13 cellular contexts compared by ENCODE assay signal in the genomic region with DNA sequence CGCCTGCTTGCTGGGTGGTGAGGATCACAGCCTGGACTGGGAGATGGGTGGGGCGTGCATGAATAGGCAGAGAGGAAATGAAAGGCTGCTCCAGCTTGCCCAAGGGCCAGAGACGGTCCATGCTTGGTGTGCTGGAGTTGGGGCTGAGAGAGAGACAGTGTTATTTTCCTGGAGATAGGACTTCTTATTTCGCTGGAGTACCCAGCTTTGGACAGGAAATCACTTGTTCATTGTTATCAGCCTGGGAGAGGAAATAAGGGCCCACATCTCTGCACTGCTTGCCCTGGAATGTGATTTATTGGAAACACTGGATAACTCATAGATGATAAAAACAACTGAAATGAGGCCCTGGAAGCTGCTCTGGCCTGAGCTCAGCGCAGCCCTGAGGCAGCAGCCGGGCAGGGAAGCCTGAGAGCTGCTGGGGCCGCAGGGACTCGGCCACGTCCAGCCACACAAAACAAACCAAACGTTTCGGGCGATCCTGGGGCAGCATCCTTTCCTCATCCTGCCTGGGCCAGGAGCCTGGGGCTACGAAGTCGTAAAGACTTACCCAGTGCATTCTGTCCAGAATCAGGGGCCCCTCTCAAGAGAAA.
A peak's percentile ranks its signal among the peaks of the same experiment; 100 is the strongest.
DNase-seq lines count a peak whose midpoint lies in the region; ATAC-seq and TF ChIP-seq lines count a peak whose summit lies in the region.
"Had no signal": no experiment of that assay in that cellular context is flagged by ENCODE, and none has a peak within 500 bp of the region (broad histone marks: within the 10 kb centered on the region; RNA-seq: fewer than 3 reads in every experiment).

No MANE protein-coding gene starts in this region.

- H3K27me3 ChIP-seq in CD4-positive, alpha-beta T cell (ENCODE audit: control insufficient read depth, insufficient read depth, low read length): no peaks in the 10 kb centered on the region
- peaks cover 0 to 36% (median 4%) of the 10 kb centered on the region in 3 donors for H3K27me3 ChIP-seq in psoas muscle (ENCODE audit: insufficient read depth in 3 of 3, low read length in 2 of 3)

- CTCF ChIA-PET in CD4-positive, alpha-beta T cell (lab: Charles Lee): no interaction called here

- no peak for TF ChIP-seq CTCF in CD4-positive, alpha-beta T cell (IDR thresholded peaks at IDR 0.05)
- TF ChIP-seq CTCF in coronary artery (IDR thresholded peaks at IDR 0.05) (no peak), psoas muscle (IDR thresholded peaks at IDR 0.05) (no peak)

- H3K4me3 ChIP-seq in coronary artery (no peak overlapping the region), psoas muscle (no peak overlapping the region)
- H3K4me3 ChIP-seq: GM23338, prostate gland had no signal

- H3K9me3 Mint-ChIP-seq in CD4-positive, alpha-beta T cell: no peaks in the 10 kb centered on the region
- H3K9me3 Mint-ChIP-seq in naive B cell: peaks cover 0 to under 1% (median 0%) of the 10 kb centered on the region in 7 donors
- H3K9me3 Mint-ChIP-seq: activated naive CD4-positive, alpha-beta T cell treated with anti-CD3 and anti-CD28 coated beads for 36 hours; GM23338 had no signal

- WGBS in psoas muscle, 3 donors: 33 to 41% (median 35%) methylated on average over 14 of the region's 14 CpGs

- peaks cover 6% of the 10 kb centered on the region for H3K4me1 Mint-ChIP-seq in CD4-positive, alpha-beta T cell (ENCODE audit: low read depth)
- peaks cover 0 to 17% (median 8%) of the 10 kb centered on the region in 3 donors for H3K4me1 Mint-ChIP-seq in naive B cell

- H3K4me3 Mint-ChIP-seq in CD4-positive, alpha-beta T cell: no peak overlapping the region
- peak overlapping the region in 3 of 8 donors; percentile 53 to 66 (median 63) for H3K4me3 Mint-ChIP-seq in naive B cell
- H3K4me3 Mint-ChIP-seq: activated naive CD4-positive, alpha-beta T cell treated with anti-CD3 and anti-CD28 coated beads for 36 hours; GM23338 had no signal

- no peaks in the 10 kb centered on the region for H3K4me1 ChIP-seq in psoas muscle
- H3K4me1 ChIP-seq: prostate gland had no signal

- POLR2A ChIA-PET in CD4-positive, alpha-beta T cell (lab: Charles Lee): no interaction called here

- H3K36me3 ChIP-seq in psoas muscle (ENCODE audit: insufficient read depth in 1 of 2, low read depth in 1 of 2): no peaks in the 10 kb centered on the region
- H3K36me3 ChIP-seq: prostate gland had no signal

- peak overlapping the region; percentile 75 for H3K27ac Mint-ChIP-seq in CD4-positive, alpha-beta T cell
- peak overlapping the region in 4 of 6 donors; percentile 63 to 94 (median 76) for H3K27ac Mint-ChIP-seq in naive B cell
- H3K27ac Mint-ChIP-seq: activated naive CD4-positive, alpha-beta T cell treated with anti-CD3 and anti-CD28 coated beads for 36 hours; GM23338 had no signal

- no peak overlapping the region for H3K27ac ChIP-seq in CD4-positive, alpha-beta T cell (ENCODE audit: low read depth, low read length)
- no peak overlapping the region for H3K27ac ChIP-seq in coronary artery
- H3K27ac ChIP-seq in psoas muscle: no peak overlapping the region
- H3K27ac ChIP-seq: prostate gland had no signal

- H3K36me3 Mint-ChIP-seq in CD4-positive, alpha-beta T cell (ENCODE audit: low read depth): no peaks in the 10 kb centered on the region
- no peaks in the 10 kb centered on the region for H3K36me3 Mint-ChIP-seq in naive B cell

- no peak for ATAC-seq in CD4-positive, alpha-beta T cell (ENCODE audit: poor library complexity)
- ATAC-seq in HG02759 (IDR thresholded peaks at IDR 0.05; ENCODE audit: unreplicated experiment) (peak; percentile 7), naive B cell (ENCODE audit: low read depth in 2 of 2) (no peak), HG02885 (IDR thresholded peaks at IDR 0.05; ENCODE audit: poor library complexity, unreplicated experiment) (no peak), psoas muscle (no peak)
- ATAC-seq: GM23338 had no signal

- intact Hi-C loops in CD4-positive, alpha-beta T cell (cut with DNase I, micrococcal nuclease): no loop called here
- intact Hi-C loops in psoas muscle (cut with DNase I): no loop called here

- no peaks in the 10 kb centered on the region for H3K9me3 ChIP-seq in CD4-positive, alpha-beta T cell (ENCODE audit: control insufficient read depth, low read length)
- no peaks in the 10 kb centered on the region for H3K9me3 ChIP-seq in psoas muscle
- H3K9me3 ChIP-seq: prostate gland had no signal

- H3K27me3 Mint-ChIP-seq in CD4-positive, alpha-beta T cell: no peaks in the 10 kb centered on the region
- H3K27me3 Mint-ChIP-seq in naive B cell: no peaks in the 10 kb centered on the region

- DNase-seq in CD4-positive, alpha-beta T cell: peak in 1 of 10 experiments; percentile 19
- DNase-seq in coronary artery (ENCODE audit: low spot score) (peak; percentile 33), naive B cell (no peak), NCI-H510A treated with DMSO at 0.1 percent for 48 hours (lab: John Stamatoyannopoulos, UW) (no peak), psoas muscle (no peak)
- DNase-seq in effector CD4-positive, alpha-beta T cell: no peak
- DNase-seq: Calu3, NCI-H1105 treated with DMSO at 0.1 percent for 48 hours had no signal
